ENCODE assay signal across 9 cellular contexts in genomic region chr18:34867520-34867919, GRCh38.
DNase-seq lines count a peak whose midpoint lies in the region; ATAC-seq, FAIRE-seq and TF ChIP-seq lines count a peak whose summit lies in the region.
"Had no signal": no experiment of that assay in that cellular context is flagged by ENCODE, and none has a peak within 500 bp of the region (broad histone marks: within the 10 kb centered on the region; RNA-seq: fewer than 3 reads in every experiment).

No MANE protein-coding gene starts in this region.

- H3K9me3 ChIP-seq in Karpas-422 (ENCODE audit: low read length) (no peaks in the 10 kb centered on the region), WERI-Rb-1 (ENCODE audit: severe bottlenecking) (no peaks in the 10 kb centered on the region)

- H3K36me3 ChIP-seq in Karpas-422 (ENCODE audit: insufficient read depth, low read length) (no peaks in the 10 kb centered on the region), WERI-Rb-1 (no peaks in the 10 kb centered on the region)

- H3K79me2 ChIP-seq in Karpas-422 (ENCODE audit: low read length), result no peaks in the 10 kb centered on the region

- H3K9ac ChIP-seq in Karpas-422 (ENCODE audit: low read length), result peak overlapping the region; percentile 14

- peaks cover 21% of the 10 kb centered on the region for H3K4me1 ChIP-seq in Karpas-422 (ENCODE audit: low read length)

- H3K4me2 ChIP-seq in Karpas-422 (ENCODE audit: low read depth, low read length, poor library complexity, severe bottlenecking), result peak overlapping the region; percentile 36

- TF ChIP-seq CTCF in D721Med (IDR thresholded peaks at IDR 0.05; ENCODE audit: insufficient read depth, missing control alignments), result peak; percentile 31
- TF ChIP-seq CTCF in WERI-Rb-1 (IDR thresholded peaks at IDR 0.05; ENCODE audit: low read depth, low read length), result peak; percentile 69

- H2AFZ ChIP-seq in Karpas-422 (ENCODE audit: low read length), result 0 out of 2 replicates have a peak overlapping the region, but pooled peaks have one; percentile 9

- H3K27me3 ChIP-seq in Karpas-422 (ENCODE audit: low read length) (no peaks in the 10 kb centered on the region), WERI-Rb-1 (ENCODE audit: insufficient read depth, low read depth, severe bottlenecking) (no peaks in the 10 kb centered on the region)

- no peak overlapping the region for H3K27ac ChIP-seq in Karpas-422 (ENCODE audit: low read length)
- no peak overlapping the region for H3K27ac ChIP-seq in WERI-Rb-1

- H3K4me3 ChIP-seq in Karpas-422 (ENCODE audit: low read length) (peak overlapping the region; percentile 6; the same call in 1 of the 2 replicates), WERI-Rb-1 (ENCODE audit: low read depth, low read length) (no peak overlapping the region)

- H3K9me2 ChIP-seq in Karpas-422 (replicated peaks; ENCODE audit: insufficient read depth, low read length), result no peaks in the 10 kb centered on the region

- peak; percentile 64 for FAIRE-seq in D721Med (lab: Jason Lieb, UNC)

- DNase-seq in D721Med (ENCODE audit: insufficient read length, low spot score) (no peak), Karpas-422 (peak; percentile 72), WERI-Rb-1 (peak; percentile 30), islet precursor cell (peak; percentile 82), SKM-1 (lab: John Stamatoyannopoulos, UW; ENCODE audit: unreplicated experiment) (no peak), AML-193 (lab: John Stamatoyannopoulos, UW) (no peak), left lobe of liver (ENCODE audit: low spot score) (no peak)
- DNase-seq: hypothalamus had no signal

- no peaks in the 10 kb centered on the region for H4K20me1 ChIP-seq in Karpas-422 (ENCODE audit: insufficient read depth, low read depth, low read length)

- ATAC-seq in left lobe of liver (no peak), GM18517 (IDR thresholded peaks at IDR 0.05; ENCODE audit: unreplicated experiment) (no peak)

Comparison
In these comparisons a context has a peak if more than half of its experiments do, and no peak if none do; other contexts are left out.
1. DNase-seq: peak in Karpas-422 (single experiment), WERI-Rb-1 (single experiment) and islet precursor cell (single experiment); none in D721Med (single experiment), SKM-1 (single experiment), AML-193 (0 of 2) and left lobe of liver (single experiment).